1 cellular context compared by ENCODE assay signal in genomic region chr14:53355581-53356112, GRCh38.
TF ChIP-seq lines count a peak whose summit lies in the region.

No MANE protein-coding gene starts in this region.

TF ChIP-seq in HepG2, 621 proteins besides CTCF, POLR2A, EP300 and RAD21 (continued from another document):
- TF ChIP-seq, protein P1, sequence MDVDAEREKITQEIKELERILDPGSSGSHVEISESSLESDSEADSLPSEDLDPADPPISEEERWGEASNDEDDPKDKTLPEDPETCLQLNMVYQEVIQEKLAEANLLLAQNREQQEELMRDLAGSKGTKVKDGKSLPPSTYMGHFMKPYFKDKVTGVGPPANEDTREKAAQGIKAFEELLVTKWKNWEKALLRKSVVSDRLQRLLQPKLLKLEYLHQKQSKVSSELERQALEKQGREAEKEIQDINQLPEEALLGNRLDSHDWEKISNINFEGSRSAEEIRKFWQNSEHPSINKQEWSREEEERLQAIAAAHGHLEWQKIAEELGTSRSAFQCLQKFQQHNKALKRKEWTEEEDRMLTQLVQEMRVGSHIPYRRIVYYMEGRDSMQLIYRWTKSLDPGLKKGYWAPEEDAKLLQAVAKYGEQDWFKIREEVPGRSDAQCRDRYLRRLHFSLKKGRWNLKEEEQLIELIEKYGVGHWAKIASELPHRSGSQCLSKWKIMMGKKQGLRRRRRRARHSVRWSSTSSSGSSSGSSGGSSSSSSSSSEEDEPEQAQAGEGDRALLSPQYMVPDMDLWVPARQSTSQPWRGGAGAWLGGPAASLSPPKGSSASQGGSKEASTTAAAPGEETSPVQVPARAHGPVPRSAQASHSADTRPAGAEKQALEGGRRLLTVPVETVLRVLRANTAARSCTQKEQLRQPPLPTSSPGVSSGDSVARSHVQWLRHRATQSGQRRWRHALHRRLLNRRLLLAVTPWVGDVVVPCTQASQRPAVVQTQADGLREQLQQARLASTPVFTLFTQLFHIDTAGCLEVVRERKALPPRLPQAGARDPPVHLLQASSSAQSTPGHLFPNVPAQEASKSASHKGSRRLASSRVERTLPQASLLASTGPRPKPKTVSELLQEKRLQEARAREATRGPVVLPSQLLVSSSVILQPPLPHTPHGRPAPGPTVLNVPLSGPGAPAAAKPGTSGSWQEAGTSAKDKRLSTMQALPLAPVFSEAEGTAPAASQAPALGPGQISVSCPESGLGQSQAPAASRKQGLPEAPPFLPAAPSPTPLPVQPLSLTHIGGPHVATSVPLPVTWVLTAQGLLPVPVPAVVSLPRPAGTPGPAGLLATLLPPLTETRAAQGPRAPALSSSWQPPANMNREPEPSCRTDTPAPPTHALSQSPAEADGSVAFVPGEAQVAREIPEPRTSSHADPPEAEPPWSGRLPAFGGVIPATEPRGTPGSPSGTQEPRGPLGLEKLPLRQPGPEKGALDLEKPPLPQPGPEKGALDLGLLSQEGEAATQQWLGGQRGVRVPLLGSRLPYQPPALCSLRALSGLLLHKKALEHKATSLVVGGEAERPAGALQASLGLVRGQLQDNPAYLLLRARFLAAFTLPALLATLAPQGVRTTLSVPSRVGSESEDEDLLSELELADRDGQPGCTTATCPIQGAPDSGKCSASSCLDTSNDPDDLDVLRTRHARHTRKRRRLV (CRISPR knock-in tag; IDR thresholded peaks at IDR 0.05), result no peak
- TF ChIP-seq ZNF567 (CRISPR knock-in tag; IDR thresholded peaks at IDR 0.05; ENCODE audit: borderline replicate concordance), result no peak
- TF ChIP-seq ZNF589 (CRISPR knock-in tag; conservative IDR thresholded peaks at IDR 0.05), result no peak
- TF ChIP-seq, protein P2, sequence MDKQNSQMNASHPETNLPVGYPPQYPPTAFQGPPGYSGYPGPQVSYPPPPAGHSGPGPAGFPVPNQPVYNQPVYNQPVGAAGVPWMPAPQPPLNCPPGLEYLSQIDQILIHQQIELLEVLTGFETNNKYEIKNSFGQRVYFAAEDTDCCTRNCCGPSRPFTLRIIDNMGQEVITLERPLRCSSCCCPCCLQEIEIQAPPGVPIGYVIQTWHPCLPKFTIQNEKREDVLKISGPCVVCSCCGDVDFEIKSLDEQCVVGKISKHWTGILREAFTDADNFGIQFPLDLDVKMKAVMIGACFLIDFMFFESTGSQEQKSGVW (CRISPR knock-in tag; IDR thresholded peaks at IDR 0.05; ENCODE audit: borderline replicate concordance), result no peak
- TF ChIP-seq ZNF263 (CRISPR knock-in tag; IDR thresholded peaks at IDR 0.05), result no peak
- TF ChIP-seq ZNF883 (CRISPR knock-in tag; IDR thresholded peaks at IDR 0.05; ENCODE audit: not compliant biosample characterization), result no peak
- no peak for TF ChIP-seq SMARCC2 (IDR thresholded peaks at IDR 0.05)
- no peak for TF ChIP-seq POLR2AphosphoS2 (IDR thresholded peaks at IDR 0.05; ENCODE audit: low read depth, low read length)
- no peak for TF ChIP-seq IRX3 (CRISPR knock-in tag; IDR thresholded peaks at IDR 0.05; ENCODE audit: borderline replicate concordance, low read depth)
- TF ChIP-seq ZNF503 (CRISPR knock-in tag; IDR thresholded peaks at IDR 0.05), result no peak
- no peak for TF ChIP-seq ZNF451 (CRISPR knock-in tag; IDR thresholded peaks at IDR 0.05)
- TF ChIP-seq ZNF431 (CRISPR knock-in tag; IDR thresholded peaks at IDR 0.05; ENCODE audit: borderline replicate concordance, low read depth), result no peak
